Comparison of ENCODE assay signal across 1 cellular context in genomic region chr5:38382898-38383297, GRCh38.
TF ChIP-seq lines count a peak whose summit lies in the region.

No MANE protein-coding gene starts in this region.

TF ChIP-seq in HepG2, 621 proteins besides CTCF, POLR2A, EP300 and RAD21 (continued from another document and continues in another):
- TF ChIP-seq ATF6 (CRISPR knock-in tag; conservative IDR thresholded peaks at IDR 0.05): no peak
- TF ChIP-seq TEAD2 (CRISPR knock-in tag; IDR thresholded peaks at IDR 0.05): no peak
- no peak for TF ChIP-seq ZNF639 (CRISPR knock-in tag; conservative IDR thresholded peaks at IDR 0.05)
- TF ChIP-seq JARID2 (CRISPR knock-in tag; IDR thresholded peaks at IDR 0.05; ENCODE audit: insufficient replicate concordance): no peak
- no peak for TF ChIP-seq DPF2 (CRISPR knock-in tag; IDR thresholded peaks at IDR 0.05; ENCODE audit: borderline replicate concordance, low read depth)
- TF ChIP-seq ZNF550 (CRISPR knock-in tag; IDR thresholded peaks at IDR 0.05; ENCODE audit: borderline replicate concordance): no peak
- no peak for TF ChIP-seq SRSF1 (optimal IDR thresholded peaks at IDR 0.05; ENCODE audit: low read depth, low read length)
- no peak for TF ChIP-seq MTERF4 (CRISPR knock-in tag; IDR thresholded peaks at IDR 0.05)
- TF ChIP-seq IRF9 (CRISPR knock-in tag; IDR thresholded peaks at IDR 0.05; ENCODE audit: borderline replicate concordance): no peak
- no peak for TF ChIP-seq ZNF768 (CRISPR knock-in tag; IDR thresholded peaks at IDR 0.05)
- no peak for TF ChIP-seq HNF1A (IDR thresholded peaks at IDR 0.05; ENCODE audit: low read depth)
- no peak for TF ChIP-seq HNF1A (CRISPR knock-in tag; IDR thresholded peaks at IDR 0.05; ENCODE audit: borderline replicate concordance)
- no peak for TF ChIP-seq STAT6 (CRISPR knock-in tag; IDR thresholded peaks at IDR 0.05; ENCODE audit: borderline replicate concordance)
- no peak for TF ChIP-seq GTF2F1 (IDR thresholded peaks at IDR 0.05; ENCODE audit: low read length)
- no peak for TF ChIP-seq ZNF605 (CRISPR knock-in tag; IDR thresholded peaks at IDR 0.05)
- no peak for TF ChIP-seq ARID3A (IDR thresholded peaks at IDR 0.05; ENCODE audit: low read depth, low read length)
- no peak for TF ChIP-seq POLR2AphosphoS5 (IDR thresholded peaks at IDR 0.05; ENCODE audit: low read depth, low read length)
- TF ChIP-seq HNF4G (IDR thresholded peaks at IDR 0.05; ENCODE audit: borderline replicate concordance, low read depth, low read length): peak; percentile 77; the same call in 1 of the 2 replicates
- TF ChIP-seq HNF4G (CRISPR knock-in tag; IDR thresholded peaks at IDR 0.05; ENCODE audit: borderline replicate concordance, low read depth): peak; percentile 89
- TF ChIP-seq ZNF331 (CRISPR knock-in tag; IDR thresholded peaks at IDR 0.05): peak; percentile 86; the same call in 1 of the 2 replicates
- no peak for TF ChIP-seq RELA (CRISPR knock-in tag; IDR thresholded peaks at IDR 0.05)
- TF ChIP-seq ZFP62 (CRISPR knock-in tag; IDR thresholded peaks at IDR 0.05): no peak
- no peak for TF ChIP-seq ZNF792 (CRISPR knock-in tag; IDR thresholded peaks at IDR 0.05)
- TF ChIP-seq ZKSCAN8 (CRISPR knock-in tag; IDR thresholded peaks at IDR 0.05; ENCODE audit: borderline replicate concordance): no peak
- TF ChIP-seq ZNF784 (CRISPR knock-in tag; IDR thresholded peaks at IDR 0.05; ENCODE audit: borderline replicate concordance): no peak
- TF ChIP-seq ZNF740 (CRISPR knock-in tag; IDR thresholded peaks at IDR 0.05): no peak
- TF ChIP-seq GLMP (CRISPR knock-in tag; IDR thresholded peaks at IDR 0.05; ENCODE audit: borderline replicate concordance): no peak
- no peak for TF ChIP-seq SNRNP70 (IDR thresholded peaks at IDR 0.05; ENCODE audit: low read depth, low read length)
- no peak for TF ChIP-seq PHF8 (CRISPR knock-in tag; IDR thresholded peaks at IDR 0.05)
- TF ChIP-seq ZBTB33 (CRISPR knock-in tag; IDR thresholded peaks at IDR 0.05): peak; percentile 49; the same call in 1 of the 2 replicates
- peak; percentile 53; the same call in 1 of the 2 replicates for TF ChIP-seq ZNF350 (CRISPR knock-in tag; IDR thresholded peaks at IDR 0.05; ENCODE audit: borderline replicate concordance, low read depth)
- no peak for TF ChIP-seq ZNF17 (CRISPR knock-in tag; IDR thresholded peaks at IDR 0.05)
- TF ChIP-seq SP1 (IDR thresholded peaks at IDR 0.05): no peak
- TF ChIP-seq SP1 (CRISPR knock-in tag; IDR thresholded peaks at IDR 0.05): no peak
- TF ChIP-seq EEA1 (CRISPR knock-in tag; IDR thresholded peaks at IDR 0.05; ENCODE audit: borderline replicate concordance): no peak
- TF ChIP-seq HNRNPH1 (optimal IDR thresholded peaks at IDR 0.05; ENCODE audit: low read depth, low read length): no peak
- no peak for TF ChIP-seq NR2F2 (IDR thresholded peaks at IDR 0.05; ENCODE audit: borderline replicate concordance, low read depth)
- 0 out of 2 replicates have a peak, but pooled peaks have one; percentile 58 for TF ChIP-seq POGK (CRISPR knock-in tag; conservative IDR thresholded peaks at IDR 0.05)
- TF ChIP-seq KMT2A (CRISPR knock-in tag; IDR thresholded peaks at IDR 0.05): no peak
- TF ChIP-seq HOXD1 (CRISPR knock-in tag; IDR thresholded peaks at IDR 0.05): no peak
- no peak for TF ChIP-seq ZNF577 (CRISPR knock-in tag; IDR thresholded peaks at IDR 0.05; ENCODE audit: borderline replicate concordance, low read depth)
